In genomic region chr19:16957151-16957662, GRCh38 we compare ENCODE assay signal across 14 cellular contexts.
DNase-seq lines count a peak whose midpoint lies in the region; ATAC-seq, FAIRE-seq and TF ChIP-seq lines count a peak whose summit lies in the region.
"Had no signal": no experiment of that assay in that cellular context is flagged by ENCODE, and none has a peak within 500 bp of the region (broad histone marks: within the 10 kb centered on the region; RNA-seq: fewer than 3 reads in every experiment).

No MANE protein-coding gene starts in this region.

- peaks cover 0 to 7% of the 10 kb centered on the region in 2 donors for H3K9me3 ChIP-seq in right atrium auricular region
- no peaks in the 10 kb centered on the region for H3K9me3 ChIP-seq in SK-N-MC (ENCODE audit: low read depth, low read length)

- H3K27me3 ChIP-seq in right atrium auricular region = no peaks in the 10 kb centered on the region

- ATAC-seq in Right ventricle myocardium inferior = peak; percentile 89
- peak; percentile 11 to 89 for ATAC-seq in left cardiac atrium
- ATAC-seq: HepG2; stimulated activated naive B cell treated with anti-CD40 and anti-IgM and Interleukin-4, amounts not matched to agents 10 μg/mL and 1 μg/mL and 100 μg/mL, for 72 hours had no signal

- intact Hi-C loops in Right ventricle myocardium inferior (cut with DNase I) (no loop called here), left cardiac atrium (cut with DNase I) (no loop called here)

- H3K4me1 ChIP-seq in right atrium auricular region = peaks cover 0 to 7% of the 10 kb centered on the region in 2 donors

- TF ChIP-seq CTCF in right atrium auricular region (IDR thresholded peaks at IDR 0.05) = no peak

- DNase-seq in Right ventricle myocardium inferior (ENCODE audit: missing footprints) (no peak), right atrium auricular region (ENCODE audit: low spot score) (no peak), SK-N-MC (ENCODE audit: low read depth, low spot score) (peak; percentile 97), left cardiac atrium (no peak), RPMI8226 (no peak), activated gamma-delta T cell (lab: John Stamatoyannopoulos, UW) (no peak), frontal cortex (ENCODE audit: low spot score in 2 of 2) (no peak)
- no peak for DNase-seq in NK-92 treated with Interleukin-12 subunit alpha and Interleukin-12 subunit beta, amount 100 ng/mL, for 24 hours (lab: John Stamatoyannopoulos, UW)
- DNase-seq: activated CD4-positive, alpha-beta T cell treated with anti-CD3 and anti-CD28 coated beads for 48 hours; effector memory CD4-positive, alpha-beta T cell; NCI-H2227 treated with DMSO at 0.1 percent for 48 hours; stimulated activated naive B cell treated with anti-CD40 and anti-IgM and Interleukin-4, amounts not matched to agents 10 μg/mL and 1 μg/mL and 100 μg/mL, for 72 hours had no signal

- H3K4me3 ChIP-seq in right atrium auricular region = no peak overlapping the region
- peak overlapping the region; percentile 70 for H3K4me3 ChIP-seq in SK-N-MC

- H3K36me3 ChIP-seq in right atrium auricular region (no peaks in the 10 kb centered on the region), SK-N-MC (ENCODE audit: insufficient read depth, low read length) (no peaks in the 10 kb centered on the region)

- FAIRE-seq in frontal cortex (lab: Jason Lieb, UNC) = no peak
- FAIRE-seq: H1, HepG2 had no signal

- H3K9ac ChIP-seq in SK-N-MC (ENCODE audit: insufficient read length) = no peak overlapping the region

- H3K27ac ChIP-seq in right atrium auricular region = no peak overlapping the region
- H3K27ac ChIP-seq in SK-N-MC = peak overlapping the region; percentile 87
